Comparison of ENCODE assay signal across 19 cellular contexts in the genomic region with DNA sequence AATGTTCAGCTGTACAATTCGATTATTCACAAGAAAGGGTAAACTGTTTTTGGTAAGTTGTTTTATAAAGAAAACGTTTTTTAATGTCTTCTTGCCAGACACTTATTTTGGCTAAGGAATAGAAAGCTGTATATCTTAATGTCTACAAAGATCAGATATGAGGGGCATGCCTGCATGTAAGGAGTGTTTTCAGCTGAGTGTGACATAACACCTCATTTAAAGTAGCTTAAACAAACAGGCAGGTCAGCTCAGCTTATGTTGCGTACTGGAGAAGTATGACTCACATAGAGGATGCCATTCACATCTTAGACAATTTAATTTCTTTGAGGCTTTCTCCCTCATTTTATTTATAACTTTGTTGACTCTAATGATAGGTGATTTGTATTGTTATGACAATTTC. TPM values are rescaled to one million over a fixed set of nuclear protein-coding genes. Genes with fewer than 3 reads are reported as not detected.
A peak's percentile ranks its signal among the peaks of the same experiment; 100 is the strongest.
DNase-seq lines count a peak whose midpoint lies in the region; ATAC-seq and TF ChIP-seq lines count a peak whose summit lies in the region.
"Had no signal": no experiment of that assay in that cellular context is flagged by ENCODE, and none has a peak within 500 bp of the region (broad histone marks: within the 10 kb centered on the region; RNA-seq: fewer than 3 reads in every experiment).

No MANE protein-coding gene starts in this region.

- BruUV-seq in MCF 10A (replicated peaks; lab: Mats Ljungman, UMichigan), result no TSS peak

- peak; percentile 52 for DNase-seq in MCF 10A (ENCODE audit: unreplicated experiment)
- no peak for DNase-seq in breast epithelium (ENCODE audit: low spot score in 2 of 2)
- DNase-seq in astrocyte of the hippocampus (ENCODE audit: low read depth, low spot score), result peak; percentile 36
- peak in 1 of 2 donors; percentile 22 for DNase-seq in foreskin keratinocyte
- no peak for DNase-seq in CD8-positive, alpha-beta memory T cell
- DNase-seq in colonic mucosa, result no peak
- DNase-seq in ascending aorta (ENCODE audit: low spot score in 2 of 2), result no peak
- DNase-seq: activated T-cell treated with anti-CD3 and anti-CD28 coated beads, Interleukin-2, amount 50 U/mL, for 24 hours; COR-L47; head of caudate nucleus; Karpas-422; NCI-H1436 treated with DMSO at 0.1 percent for 48 hours; NCI-H524; tibial artery had no signal

- no peaks in the 10 kb centered on the region for H3K9me3 Mint-ChIP-seq in MCF 10A (ENCODE audit: unreplicated experiment)
- no peaks in the 10 kb centered on the region for H3K9me3 Mint-ChIP-seq in CD8-positive, alpha-beta memory T cell
- no peaks in the 10 kb centered on the region for H3K9me3 Mint-ChIP-seq in stimulated activated memory B cell treated with anti-CD40 and anti-IgM and Interleukin-4, amounts not matched to agents 10 μg/mL and 1 μg/mL and 100 μg/mL, for 72 hours
- H3K9me3 Mint-ChIP-seq: activated naive CD4-positive, alpha-beta T cell treated with anti-CD3 and anti-CD28 coated beads, Interleukin-2, amount 50 U/mL, for 72 hours; activated T-cell treated with anti-CD3 and anti-CD28 coated beads, Interleukin-2, amount 50 U/mL, for 24 hours; central memory CD8-positive, alpha-beta T cell; mesothelial cell of epicardium had no signal

- H3K9me3 ChIP-seq in breast epithelium (no peaks in the 10 kb centered on the region), colonic mucosa (no peaks in the 10 kb centered on the region), ascending aorta (no peaks in the 10 kb centered on the region)
- no peaks in the 10 kb centered on the region for H3K9me3 ChIP-seq in CD8-positive, alpha-beta memory T cell (ENCODE audit: low read length)
- H3K9me3 ChIP-seq: tibial artery had no signal

- ATAC-seq in foreskin keratinocyte, result peak; percentile 50
- ATAC-seq in stimulated activated memory B cell treated with anti-CD40 and anti-IgM and Interleukin-4, amounts not matched to agents 10 μg/mL and 1 μg/mL and 100 μg/mL, for 72 hours, result no peak
- ATAC-seq: activated naive CD4-positive, alpha-beta T cell treated with anti-CD3 and anti-CD28 coated beads, Interleukin-2, amount 50 U/mL, for 72 hours had no signal

- no peak overlapping the region for H3K4me3 Mint-ChIP-seq in MCF 10A (ENCODE audit: unreplicated experiment)
- H3K4me3 Mint-ChIP-seq in CD8-positive, alpha-beta memory T cell, result no peak overlapping the region
- H3K4me3 Mint-ChIP-seq in stimulated activated memory B cell treated with anti-CD40 and anti-IgM and Interleukin-4, amounts not matched to agents 10 μg/mL and 1 μg/mL and 100 μg/mL, for 72 hours, result no peak overlapping the region
- H3K4me3 Mint-ChIP-seq: activated T-cell treated with anti-CD3 and anti-CD28 coated beads, Interleukin-2, amount 50 U/mL, for 24 hours; central memory CD8-positive, alpha-beta T cell; mesothelial cell of epicardium had no signal

- H3K36me3 ChIP-seq in breast epithelium (no peaks in the 10 kb centered on the region), colonic mucosa (no peaks in the 10 kb centered on the region), ascending aorta (no peaks in the 10 kb centered on the region)
- peaks cover 5% of the 10 kb centered on the region for H3K36me3 ChIP-seq in CD8-positive, alpha-beta memory T cell (ENCODE audit: insufficient read depth, low read length)
- H3K36me3 ChIP-seq: tibial artery had no signal

- H3K4me1 ChIP-seq in breast epithelium, result no peaks in the 10 kb centered on the region
- H3K4me1 ChIP-seq in foreskin keratinocyte, result no peaks in the 10 kb centered on the region
- no peaks in the 10 kb centered on the region for H3K4me1 ChIP-seq in CD8-positive, alpha-beta memory T cell (ENCODE audit: insufficient read depth, low read length)
- no peaks in the 10 kb centered on the region for H3K4me1 ChIP-seq in colonic mucosa
- no peaks in the 10 kb centered on the region for H3K4me1 ChIP-seq in ascending aorta
- H3K4me1 ChIP-seq: tibial artery had no signal

- TF ChIP-seq CTCF in MCF 10A (IDR thresholded peaks at IDR 0.05; ENCODE audit: unreplicated experiment), result no peak
- no peak for TF ChIP-seq CTCF in breast epithelium (IDR thresholded peaks at IDR 0.05)
- no peak for TF ChIP-seq CTCF in foreskin keratinocyte (conservative IDR thresholded peaks at IDR 0.05)
- no peak for TF ChIP-seq CTCF in colonic mucosa (IDR thresholded peaks at IDR 0.05)
- no peak for TF ChIP-seq CTCF in ascending aorta (IDR thresholded peaks at IDR 0.05)

- POLR2A ChIA-PET in MCF 10A (lab: Yijun Ruan, JAX), result interaction anchor here (0.5 to 1.2 kb wide), 5 partner anchors 11 to 1330 kb away, joined by 3 to 4 read pairs (median 4); a partner anchor contains a TSS
- POLR2A ChIA-PET in CD8-positive, alpha-beta memory T cell (lab: Charles Lee), result no interaction called here

- intact Hi-C loops in MCF 10A (cut with micrococcal nuclease), result no loop called here
- intact Hi-C loops in breast epithelium (cut with DNase I; ENCODE audit: low total_unique reads), result no loop called here
- intact Hi-C loops in colonic mucosa (cut with DNase I), result no loop called here
- intact Hi-C loops in ascending aorta (cut with DNase I), result no loop called here

- peaks cover 18% of the 10 kb centered on the region for H3K36me3 Mint-ChIP-seq in MCF 10A (ENCODE audit: insufficient read depth, unreplicated experiment)
- peaks cover 8 to 59% (median 11%) of the 10 kb centered on the region in 3 donors for H3K36me3 Mint-ChIP-seq in CD8-positive, alpha-beta memory T cell
- peaks cover 23% of the 10 kb centered on the region for H3K36me3 Mint-ChIP-seq in stimulated activated memory B cell treated with anti-CD40 and anti-IgM and Interleukin-4, amounts not matched to agents 10 μg/mL and 1 μg/mL and 100 μg/mL, for 72 hours
- H3K36me3 Mint-ChIP-seq: mesothelial cell of epicardium had no signal

- H3K27ac ChIP-seq in breast epithelium (no peak overlapping the region), foreskin keratinocyte (no peak overlapping the region), colonic mucosa (no peak overlapping the region), ascending aorta (no peak overlapping the region)
- no peak overlapping the region for H3K27ac ChIP-seq in CD8-positive, alpha-beta memory T cell (ENCODE audit: low read depth, low read length)
- H3K27ac ChIP-seq: HL-60, tibial artery had no signal

- H3K27me3 ChIP-seq in breast epithelium (no peaks in the 10 kb centered on the region), foreskin keratinocyte (no peaks in the 10 kb centered on the region), colonic mucosa (no peaks in the 10 kb centered on the region), ascending aorta (no peaks in the 10 kb centered on the region)
- no peaks in the 10 kb centered on the region for H3K27me3 ChIP-seq in CD8-positive, alpha-beta memory T cell (ENCODE audit: insufficient read depth, low read length, poor library complexity, severe bottlenecking)

- no peak overlapping the region for H3K27ac Mint-ChIP-seq in MCF 10A (ENCODE audit: low read depth, unreplicated experiment)
- no peak overlapping the region for H3K27ac Mint-ChIP-seq in CD8-positive, alpha-beta memory T cell
- H3K27ac Mint-ChIP-seq in stimulated activated memory B cell treated with anti-CD40 and anti-IgM and Interleukin-4, amounts not matched to agents 10 μg/mL and 1 μg/mL and 100 μg/mL, for 72 hours, result no peak overlapping the region
- H3K27ac Mint-ChIP-seq: activated T-cell treated with anti-CD3 and anti-CD28 coated beads, Interleukin-2, amount 50 U/mL, for 24 hours; mesothelial cell of epicardium had no signal

- CTCF ChIA-PET in MCF 10A (lab: Yijun Ruan, JAX), result interaction anchor here (1.2 kb wide), 1 partner anchor 52 kb away, joined by 5 read pairs; no protein-coding TSS in a partner anchor
- CTCF ChIA-PET in CD8-positive, alpha-beta memory T cell (lab: Charles Lee), result interaction anchor here (1.0 kb wide), 1 partner anchor 56 kb away, joined by 3 read pairs; no protein-coding TSS in a partner anchor

- H3K9ac ChIP-seq in colonic mucosa (ENCODE audit: low read depth in 2 of 2, low read length in 2 of 2), result no peak overlapping the region

- no peaks in the 10 kb centered on the region for H3K27me3 Mint-ChIP-seq in MCF 10A (ENCODE audit: insufficient read depth, unreplicated experiment)
- no peaks in the 10 kb centered on the region for H3K27me3 Mint-ChIP-seq in CD8-positive, alpha-beta memory T cell
- H3K27me3 Mint-ChIP-seq in stimulated activated memory B cell treated with anti-CD40 and anti-IgM and Interleukin-4, amounts not matched to agents 10 μg/mL and 1 μg/mL and 100 μg/mL, for 72 hours, result no peaks in the 10 kb centered on the region
- H3K27me3 Mint-ChIP-seq: activated T-cell treated with anti-CD3 and anti-CD28 coated beads, Interleukin-2, amount 50 U/mL, for 24 hours; central memory CD8-positive, alpha-beta T cell had no signal

- no peak overlapping the region for H3K4me3 ChIP-seq in breast epithelium
- no peak overlapping the region for H3K4me3 ChIP-seq in CD8-positive, alpha-beta memory T cell (ENCODE audit: low read length)
- no peak overlapping the region for H3K4me3 ChIP-seq in colonic mucosa
- H3K4me3 ChIP-seq in ascending aorta, result no peak overlapping the region
- H3K4me3 ChIP-seq: tibial artery had no signal

- no peak for TF ChIP-seq POLR2A in breast epithelium (IDR thresholded peaks at IDR 0.05)

- H3K4me1 Mint-ChIP-seq in MCF 10A (ENCODE audit: insufficient read depth, unreplicated experiment), result no peaks in the 10 kb centered on the region
- no peaks in the 10 kb centered on the region for H3K4me1 Mint-ChIP-seq in CD8-positive, alpha-beta memory T cell
- peaks cover 8% of the 10 kb centered on the region for H3K4me1 Mint-ChIP-seq in stimulated activated memory B cell treated with anti-CD40 and anti-IgM and Interleukin-4, amounts not matched to agents 10 μg/mL and 1 μg/mL and 100 μg/mL, for 72 hours

RNA-seq across cellular contexts. Expression of a gene that starts 30.4 kb away (rescaled TPM):
- total RNA-seq in MCF 10A (2022) (33.5 and 35.9 TPM in 2 replicates), breast epithelium (10 to 100 TPM; 40.6 to 79.3 (median 44.0) TPM), foreskin keratinocyte (34.4 and 41.2 TPM in 2 replicates), colonic mucosa (10 to 100 TPM; 45.6 to 67.2 TPM), ascending aorta (9.6 TPM)
- polyA plus RNA-seq in foreskin keratinocyte, result 36.4 and 37.0 TPM in 2 replicates
- 10 to 100 TPM; 35.7 to 37.9 TPM for total RNA-seq in CD8-positive, alpha-beta memory T cell
- polyA plus RNA-seq in CD8-positive, alpha-beta memory T cell, result 39.0 TPM

RNA-seq across cellular contexts. Expression of a gene that starts 47.2 kb away (rescaled TPM):
- total RNA-seq in MCF 10A (2022) (17.6 and 24.7 TPM in 2 replicates), breast epithelium (10 to 100 TPM in 1 of 3 donors, 1 to 10 TPM in 2; 2.7 to 10.2 (median 4.9) TPM), foreskin keratinocyte (54.2 and 60.6 TPM in 2 replicates), colonic mucosa (1 to 10 TPM; 3.6 to 5.0 TPM), ascending aorta (not detected)
- 16.7 and 18.5 TPM in 2 replicates for polyA plus RNA-seq in foreskin keratinocyte
- total RNA-seq in CD8-positive, alpha-beta memory T cell, result 10 to 100 TPM; 18.8 to 20.9 TPM
- 10.3 TPM for polyA plus RNA-seq in CD8-positive, alpha-beta memory T cell

Comparison
In these comparisons a context has a peak if more than half of its experiments do, and no peak if none do; other contexts are left out.
1. DNase-seq: peak in MCF 10A (single experiment) and astrocyte of the hippocampus (single experiment); none in breast epithelium (0 of 2), CD8-positive, alpha-beta memory T cell (0 of 5), colonic mucosa (single experiment) and ascending aorta (0 of 2).